Comparison of ENCODE assay signal across 1 cellular context in the genomic region with DNA sequence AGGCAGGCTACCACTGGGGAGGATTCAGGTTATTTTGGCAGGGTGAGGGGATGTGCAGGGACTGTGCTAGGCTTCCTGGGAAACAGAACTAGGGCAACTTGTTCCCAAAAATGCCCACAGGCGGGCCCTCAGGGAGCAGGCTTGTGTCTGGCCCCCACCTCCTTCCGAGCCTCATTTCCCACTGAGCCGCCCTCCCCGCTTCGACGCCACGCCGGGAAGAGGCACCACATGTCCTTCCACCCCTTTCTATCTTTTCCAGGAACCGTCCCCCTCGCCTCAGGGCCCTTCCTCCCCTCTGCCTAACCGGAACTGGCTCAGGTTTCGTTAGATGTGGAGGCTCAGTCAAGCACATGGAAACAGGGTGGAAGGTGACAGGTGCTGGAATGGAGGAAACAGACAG.
TF ChIP-seq lines count a peak whose summit lies in the region.

No MANE protein-coding gene starts in this region.

TF ChIP-seq in WTC11, 78 proteins besides CTCF, POLR2A, EP300 and RAD21 (continued from another document):
- TF ChIP-seq, protein P1, sequence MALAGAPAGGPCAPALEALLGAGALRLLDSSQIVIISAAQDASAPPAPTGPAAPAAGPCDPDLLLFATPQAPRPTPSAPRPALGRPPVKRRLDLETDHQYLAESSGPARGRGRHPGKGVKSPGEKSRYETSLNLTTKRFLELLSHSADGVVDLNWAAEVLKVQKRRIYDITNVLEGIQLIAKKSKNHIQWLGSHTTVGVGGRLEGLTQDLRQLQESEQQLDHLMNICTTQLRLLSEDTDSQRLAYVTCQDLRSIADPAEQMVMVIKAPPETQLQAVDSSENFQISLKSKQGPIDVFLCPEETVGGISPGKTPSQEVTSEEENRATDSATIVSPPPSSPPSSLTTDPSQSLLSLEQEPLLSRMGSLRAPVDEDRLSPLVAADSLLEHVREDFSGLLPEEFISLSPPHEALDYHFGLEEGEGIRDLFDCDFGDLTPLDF (CRISPR knock-in tag; IDR thresholded peaks at IDR 0.05) = no peak
- no peak for TF ChIP-seq CREB1 (CRISPR knock-in tag; IDR thresholded peaks at IDR 0.05)
- TF ChIP-seq, protein P2, sequence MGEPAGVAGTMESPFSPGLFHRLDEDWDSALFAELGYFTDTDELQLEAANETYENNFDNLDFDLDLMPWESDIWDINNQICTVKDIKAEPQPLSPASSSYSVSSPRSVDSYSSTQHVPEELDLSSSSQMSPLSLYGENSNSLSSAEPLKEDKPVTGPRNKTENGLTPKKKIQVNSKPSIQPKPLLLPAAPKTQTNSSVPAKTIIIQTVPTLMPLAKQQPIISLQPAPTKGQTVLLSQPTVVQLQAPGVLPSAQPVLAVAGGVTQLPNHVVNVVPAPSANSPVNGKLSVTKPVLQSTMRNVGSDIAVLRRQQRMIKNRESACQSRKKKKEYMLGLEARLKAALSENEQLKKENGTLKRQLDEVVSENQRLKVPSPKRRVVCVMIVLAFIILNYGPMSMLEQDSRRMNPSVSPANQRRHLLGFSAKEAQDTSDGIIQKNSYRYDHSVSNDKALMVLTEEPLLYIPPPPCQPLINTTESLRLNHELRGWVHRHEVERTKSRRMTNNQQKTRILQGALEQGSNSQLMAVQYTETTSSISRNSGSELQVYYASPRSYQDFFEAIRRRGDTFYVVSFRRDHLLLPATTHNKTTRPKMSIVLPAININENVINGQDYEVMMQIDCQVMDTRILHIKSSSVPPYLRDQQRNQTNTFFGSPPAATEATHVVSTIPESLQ (CRISPR knock-in tag; IDR thresholded peaks at IDR 0.05) = no peak
- TF ChIP-seq NFYB (CRISPR knock-in tag; conservative IDR thresholded peaks at IDR 0.05; ENCODE audit: low read depth) = no peak
TF ChIP-seq in WTC11: peak in this region for 0.
